Comparison of ENCODE assay signal across 32 cellular contexts in the genomic region with DNA sequence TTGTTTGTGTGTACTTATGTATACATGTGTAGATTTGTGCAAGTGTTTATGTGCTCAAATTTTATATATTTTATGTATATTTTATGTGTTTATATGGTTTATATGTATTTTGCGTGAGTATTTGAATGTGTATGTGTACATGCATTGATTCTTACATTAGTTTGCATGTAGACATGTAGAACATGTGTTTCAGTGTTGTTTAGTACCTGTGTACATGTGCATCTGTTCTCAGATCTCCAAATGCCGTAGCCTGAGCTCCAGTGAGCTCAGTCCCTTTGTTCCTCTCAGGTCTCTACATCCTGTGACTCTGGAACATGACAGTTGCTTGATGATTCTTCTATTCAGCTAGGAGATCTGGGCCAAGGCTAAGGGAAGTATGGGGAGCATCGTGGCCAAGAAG. TPM values are rescaled to one million over a fixed set of nuclear protein-coding genes. Genes with fewer than 3 reads are reported as not detected.
"Had no signal": no experiment of that assay in that cellular context is flagged by ENCODE, and none has a peak within 500 bp of the region (broad histone marks: within the 10 kb centered on the region; RNA-seq: fewer than 3 reads in every experiment).

No MANE protein-coding gene starts in this region.

- H3K9me3 ChIP-seq: stomach, suprapubic skin, testis, thoracic aorta, thyroid gland, tibial artery, tibial nerve, transverse colon, upper lobe of left lung, upper lobe of right lung, uterus, vagina had no signal

- H3K4me3 ChIP-seq: stomach, suprapubic skin, testis, thoracic aorta, thyroid gland, tibial artery, tibial nerve, transverse colon, upper lobe of left lung, upper lobe of right lung, uterus, vagina had no signal

- H3K27ac ChIP-seq: stomach, suprapubic skin, thoracic aorta, thyroid gland, tibial artery, tibial nerve, transverse colon, upper lobe of left lung, upper lobe of right lung, uterus, vagina had no signal

- ATAC-seq: stimulated activated effector memory CD8-positive, alpha-beta T cell treated with anti-CD3 and anti-CD28 coated beads, Interleukin-12 subunit alpha, Interleukin-12 subunit beta, amount 100 ng/mL, for 72 hours; stimulated activated memory B cell treated with anti-CD40 and anti-IgM and Interleukin-4, amounts not matched to agents 10 μg/mL and 1 μg/mL and 100 μg/mL, for 72 hours; stimulated activated naive B cell treated with anti-CD40 and anti-IgM and Interleukin-4, amounts not matched to agents 10 μg/mL and 1 μg/mL and 100 μg/mL, for 72 hours; stimulated activated naive CD8-positive, alpha-beta T cell treated with anti-CD3 and anti-CD28 coated beads, Interleukin-15, amount 100 ng/mL, for 72 hours; stimulated activated naive CD8-positive, alpha-beta T cell treated with anti-CD3 and anti-CD28 coated beads, Interleukin-15, Interleukin-2, amounts not matched to agents 100 U/mL and 50 U/mL, for 24 hours; upper lobe of right lung had no signal

- DNase-seq: stimulated activated CD4-positive, alpha-beta T cell treated with anti-CD3 and anti-CD28 coated beads, Interleukin-2, amount 100 ng/mL, for 48 hours; stimulated activated CD4-positive, alpha-beta T cell treated with anti-CD3 and anti-CD28 coated beads, Interleukin-4, amount 100 ng/mL, for 1 hour; stimulated activated CD4-positive, alpha-beta T cell treated with anti-CD3 and anti-CD28 coated beads, Interleukin-4, amount 100 ng/mL, for 24 hours; stimulated activated CD4-positive, alpha-beta T cell treated with anti-CD3 and anti-CD28 coated beads, Interleukin-4, amount 100 ng/mL, for 4 hours; stimulated activated CD8-positive, alpha-beta memory T cell treated with anti-CD3 and anti-CD28 coated beads, Interleukin-4, amount 100 ng/mL, for 48 hours; stimulated activated naive B cell treated with anti-CD40 and anti-IgM and Interleukin-4, amounts not matched to agents 10 μg/mL and 1 μg/mL and 100 μg/mL, for 72 hours; stimulated activated naive CD4-positive, alpha-beta T cell; stimulated activated naive CD4-positive, alpha-beta T cell treated with Interleukin-2 at 50 U/mL for 16 hours; stimulated activated naive CD8-positive, alpha-beta T cell treated with anti-CD3 and anti-CD28 coated beads, Interleukin-15, amount 100 ng/mL, for 72 hours; stimulated activated naive CD8-positive, alpha-beta T cell treated with anti-CD3 and anti-CD28 coated beads, Interleukin-15, Interleukin-2, amounts not matched to agents 100 U/mL and 50 U/mL, for 24 hours; stomach; substantia nigra; thyroid gland; tibial artery; transverse colon; trophoblast cell; upper lobe of left lung; upper lobe of right lung; uterus had no signal

- FAIRE-seq: urothelium cell line had no signal

- H3K4me1 ChIP-seq: stomach, suprapubic skin, thyroid gland, tibial artery, tibial nerve, transverse colon, upper lobe of left lung, upper lobe of right lung, uterus, vagina had no signal

- H3K27me3 ChIP-seq: testis, thyroid gland, tibial artery, tibial nerve, transverse colon, upper lobe of left lung, upper lobe of right lung, uterus, vagina had no signal

- H3K36me3 ChIP-seq: stomach, suprapubic skin, thoracic aorta, thyroid gland, tibial artery, tibial nerve, transverse colon, upper lobe of left lung, upper lobe of right lung, uterus, vagina had no signal

RNA-seq across cellular contexts. Expression of a gene that starts 4.5 kb away (rescaled TPM):
- total RNA-seq: stomach, subcutaneous adipose tissue, suprapubic skin, temporal lobe, thoracic aorta, tibial nerve, transverse colon, upper lobe of left lung, upper lobe of right lung, ureter, urinary bladder, uterus, vagina had no signal
- polyA plus RNA-seq: stomach, thymus, urinary bladder had no signal

RNA-seq across cellular contexts. Expression of a gene that starts 11.1 kb away (rescaled TPM):
- total RNA-seq: stomach, subcutaneous adipose tissue, suprapubic skin, temporal lobe, thoracic aorta, thyroid gland, tibial nerve, transverse colon, upper lobe of left lung, upper lobe of right lung, ureter, urinary bladder, uterus, vagina had no signal
- polyA plus RNA-seq: stomach, thymus, urinary bladder had no signal

RNA-seq across cellular contexts. Expression of a gene that starts 26.5 kb away (rescaled TPM):
- total RNA-seq: stomach, subcutaneous adipose tissue, suprapubic skin, temporal lobe, testis, thoracic aorta, thyroid gland, tibial nerve, transverse colon, upper lobe of left lung, upper lobe of right lung, ureter, urinary bladder, uterus, vagina had no signal
- polyA plus RNA-seq: stomach, urinary bladder had no signal

RNA-seq across cellular contexts. Expression of a gene that starts 45.5 kb away (rescaled TPM):
- total RNA-seq: stomach, subcutaneous adipose tissue, suprapubic skin, temporal lobe, thoracic aorta, tibial nerve, transverse colon, upper lobe of left lung, upper lobe of right lung, ureter, urinary bladder, uterus, vagina had no signal
- polyA plus RNA-seq: stomach, thymus, urinary bladder had no signal
